Comparison of ENCODE assay signal across 1 cellular context in the genomic region with DNA sequence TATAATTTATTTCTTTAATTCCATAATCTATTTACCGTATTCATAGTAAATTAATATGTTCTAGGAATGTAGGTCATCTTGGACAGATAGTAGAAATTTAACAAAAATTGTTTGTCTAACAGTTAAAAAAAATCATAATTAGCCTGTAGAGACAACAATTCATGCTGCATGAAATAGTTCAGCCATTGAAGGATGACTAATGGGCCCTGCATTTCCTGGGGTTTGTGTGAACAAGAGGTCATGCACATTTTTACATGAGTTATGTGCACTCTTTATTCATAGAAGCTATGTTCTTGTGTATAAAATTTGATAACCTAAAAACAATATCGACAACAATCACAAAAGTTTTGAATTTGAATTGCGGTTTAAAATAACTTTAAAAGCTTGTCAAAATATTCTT.
TF ChIP-seq lines count a peak whose summit lies in the region.

No MANE protein-coding gene starts in this region.

TF ChIP-seq in SK-N-SH treated with all-trans-retinoic acid at 6 μM for 48 hours, 23 proteins besides CTCF, POLR2A, EP300 and RAD21 (continued from another document):
- TF ChIP-seq, protein P1, sequence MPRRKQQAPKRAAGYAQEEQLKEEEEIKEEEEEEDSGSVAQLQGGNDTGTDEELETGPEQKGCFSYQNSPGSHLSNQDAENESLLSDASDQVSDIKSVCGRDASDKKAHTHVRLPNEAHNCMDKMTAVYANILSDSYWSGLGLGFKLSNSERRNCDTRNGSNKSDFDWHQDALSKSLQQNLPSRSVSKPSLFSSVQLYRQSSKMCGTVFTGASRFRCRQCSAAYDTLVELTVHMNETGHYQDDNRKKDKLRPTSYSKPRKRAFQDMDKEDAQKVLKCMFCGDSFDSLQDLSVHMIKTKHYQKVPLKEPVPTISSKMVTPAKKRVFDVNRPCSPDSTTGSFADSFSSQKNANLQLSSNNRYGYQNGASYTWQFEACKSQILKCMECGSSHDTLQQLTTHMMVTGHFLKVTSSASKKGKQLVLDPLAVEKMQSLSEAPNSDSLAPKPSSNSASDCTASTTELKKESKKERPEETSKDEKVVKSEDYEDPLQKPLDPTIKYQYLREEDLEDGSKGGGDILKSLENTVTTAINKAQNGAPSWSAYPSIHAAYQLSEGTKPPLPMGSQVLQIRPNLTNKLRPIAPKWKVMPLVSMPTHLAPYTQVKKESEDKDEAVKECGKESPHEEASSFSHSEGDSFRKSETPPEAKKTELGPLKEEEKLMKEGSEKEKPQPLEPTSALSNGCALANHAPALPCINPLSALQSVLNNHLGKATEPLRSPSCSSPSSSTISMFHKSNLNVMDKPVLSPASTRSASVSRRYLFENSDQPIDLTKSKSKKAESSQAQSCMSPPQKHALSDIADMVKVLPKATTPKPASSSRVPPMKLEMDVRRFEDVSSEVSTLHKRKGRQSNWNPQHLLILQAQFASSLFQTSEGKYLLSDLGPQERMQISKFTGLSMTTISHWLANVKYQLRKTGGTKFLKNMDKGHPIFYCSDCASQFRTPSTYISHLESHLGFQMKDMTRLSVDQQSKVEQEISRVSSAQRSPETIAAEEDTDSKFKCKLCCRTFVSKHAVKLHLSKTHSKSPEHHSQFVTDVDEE (CRISPR knock-in tag; IDR thresholded peaks at IDR 0.05), result no peak
- no peak for TF ChIP-seq ZFP30 (CRISPR knock-in tag; IDR thresholded peaks at IDR 0.05)
- no peak for TF ChIP-seq ZNF70 (CRISPR knock-in tag; IDR thresholded peaks at IDR 0.05)
- TF ChIP-seq ZC3H10 (CRISPR knock-in tag; IDR thresholded peaks at IDR 0.05), result no peak
TF ChIP-seq in SK-N-SH treated with all-trans-retinoic acid at 6 μM for 48 hours: peak in this region for 0.
